8 cellular contexts compared by ENCODE assay signal in genomic region chr16:77675464-77676324, GRCh38. TPM values are rescaled to one million over a fixed set of nuclear protein-coding genes. Genes with fewer than 3 reads are reported as not detected.
DNase-seq lines count a peak whose midpoint lies in the region; ATAC-seq and TF ChIP-seq lines count a peak whose summit lies in the region.

No MANE protein-coding gene starts in this region.

- H3K9ac ChIP-seq in HCT116 (ENCODE audit: low read length), result no peak overlapping the region

- H3K9me3 Mint-ChIP-seq in immature natural killer cell, result no peaks in the 10 kb centered on the region

- peaks cover 0 to 1% (median 0%) of the 10 kb centered on the region in 3 donors for H3K27me3 Mint-ChIP-seq in immature natural killer cell (ENCODE audit: low read depth in 3 of 3)

- no peaks in the 10 kb centered on the region for H3K79me2 ChIP-seq in HCT116 (ENCODE audit: insufficient read depth, low read length)

- H3K4me1 ChIP-seq in HCT116 (ENCODE audit: control insufficient read depth in 1 of 2, insufficient read depth in 2 of 2, low read length in 2 of 2), result no peaks in the 10 kb centered on the region

- no peak for TF ChIP-seq POLR2A in HCT116 (IDR thresholded peaks at IDR 0.05; ENCODE audit: borderline replicate concordance, extremely low read depth, insufficient read depth, insufficient read length)

- peak; percentile 93 for TF ChIP-seq RAD21 in HCT116 (IDR thresholded peaks at IDR 0.05; ENCODE audit: low read depth)

- no peaks in the 10 kb centered on the region for H3K4me1 Mint-ChIP-seq in immature natural killer cell

- no peaks in the 10 kb centered on the region for H3K36me3 ChIP-seq in HCT116 (ENCODE audit: control insufficient read depth in 1 of 2, insufficient read depth in 2 of 2, low read length in 2 of 2)

- CTCF ChIA-PET in HCT116 (lab: Charles Lee), result interaction anchor here (0.6 to 3.1 kb wide), 5 partner anchors 292 to 327 kb away, joined by 3 to 9 read pairs (median 5); no protein-coding TSS in a partner anchor

- H3K27me3 ChIP-seq in HCT116 (ENCODE audit: insufficient read depth, low read length), result peaks cover 6% of the 10 kb centered on the region; the same call in 1 of the 2 replicates

- H3K9me2 ChIP-seq in HCT116 (ENCODE audit: insufficient read depth), result no peaks in the 10 kb centered on the region

- DNase-seq in DMS153 (lab: John Stamatoyannopoulos, UW) (peak; percentile 58), HCT116 (ENCODE audit: low read depth, low spot score) (peak; percentile 63), NCI-H2081 treated with DMSO at 0.1 percent for 48 hours (lab: John Stamatoyannopoulos, UW) (peak; percentile 5), UCSD-AML1 (lab: John Stamatoyannopoulos, UW; ENCODE audit: unreplicated experiment) (peak; percentile 19), brain pericyte (ENCODE audit: low read depth, low spot score) (peak; percentile 6), immature natural killer cell (peak; percentile 30 to 53 (median 47))
- peak; percentile 23 to 72 (median 45) for DNase-seq in stimulated activated CD4-positive, alpha-beta T cell treated with anti-CD3 and anti-CD28 coated beads, Interleukin-12 subunit alpha, Interleukin-12 subunit beta, amount 100 ng/mL, for 48 hours (ENCODE audit: low read depth in 2 of 3, low spot score in 1 of 3)

- no peaks in the 10 kb centered on the region for H4K20me1 ChIP-seq in HCT116 (ENCODE audit: insufficient read depth)

- H2AFZ ChIP-seq in HCT116 (ENCODE audit: low read depth, low read length, poor library complexity, severe bottlenecking), result no peak overlapping the region

- no peak overlapping the region for H3K4me3 Mint-ChIP-seq in immature natural killer cell

- H3K4me3 ChIP-seq in HCT116 (replicated peaks in 1 of 2; ENCODE audit: low read depth in 1 of 2, low read length in 2 of 2), result no peak overlapping the region

- peak; percentile 90 for ATAC-seq in HCT116
- no peak for ATAC-seq in HG03565 (IDR thresholded peaks at IDR 0.05; ENCODE audit: unreplicated experiment)

- no peak overlapping the region for H3K4me2 ChIP-seq in HCT116 (ENCODE audit: low read length)

- RAD21 ChIA-PET in HCT116 (lab: Charles Lee; ENCODE audit: low non-redundant PET in 1 of 2, low total read pairs in 2 of 2, uncharacterized antibody in 2 of 2, unreplicated experiment in 2 of 2), result no interaction called here

- BruUV-seq in HCT116 (replicated peaks; lab: Mats Ljungman, UMichigan), result no TSS peak

- no peaks in the 10 kb centered on the region for H3K9me3 ChIP-seq in HCT116 (ENCODE audit: control insufficient read depth in 1 of 2, insufficient read depth in 1 of 2, low read depth in 1 of 2, low read length in 2 of 2)

- peak; percentile 80 to 93 (median 84); a peak in 5 of 6 replicates for TF ChIP-seq CTCF in HCT116 (IDR thresholded peaks at IDR 0.05 in 2 of 3, conservative IDR thresholded peaks at IDR 0.05 in 1 of 3; ENCODE audit: borderline replicate concordance in 1 of 3, insufficient read depth in 1 of 3, low read depth in 2 of 3, low read length in 2 of 3)

- no peak overlapping the region for H3K27ac Mint-ChIP-seq in immature natural killer cell

- intact Hi-C loops in HCT116 (cut with micrococcal nuclease), result loop anchor here (1.0 to 5.0 kb wide), 5 partner anchors 107 to 438 kb away; no protein-coding TSS in a partner anchor

- H3K27ac ChIP-seq in HCT116 (ENCODE audit: low read depth, low read length), result no peak overlapping the region

- no peaks in the 10 kb centered on the region for H3K36me3 Mint-ChIP-seq in immature natural killer cell

- POLR2A ChIA-PET in HCT116 (lab: Charles Lee), result no interaction called here

TF ChIP-seq in HCT116, 20 proteins besides CTCF, POLR2A, EP300 and RAD21:
- TF ChIP-seq ELF1 (IDR thresholded peaks at IDR 0.05; ENCODE audit: borderline replicate concordance, low read depth), result no peak
- no peak for TF ChIP-seq POLR2AphosphoS5 (IDR thresholded peaks at IDR 0.05; ENCODE audit: low read depth, low read length)
- TF ChIP-seq SRF (IDR thresholded peaks at IDR 0.05; ENCODE audit: low read depth), result no peak
- no peak for TF ChIP-seq CEBPB (IDR thresholded peaks at IDR 0.05; ENCODE audit: low read depth)
- TF ChIP-seq EZH2 (IDR thresholded peaks at IDR 0.05), result no peak
- no peak for TF ChIP-seq YY1 (IDR thresholded peaks at IDR 0.05; ENCODE audit: extremely low read depth, insufficient replicate concordance, low read depth, low read length)
- TF ChIP-seq ZNF274 (IDR thresholded peaks at IDR 0.05; ENCODE audit: low read depth, low read length), result no peak
- no peak for TF ChIP-seq EGR1 (IDR thresholded peaks at IDR 0.05; ENCODE audit: low read depth)
- TF ChIP-seq ZFX (IDR thresholded peaks at IDR 0.05), result no peak
- no peak for TF ChIP-seq TCF7L2 (IDR thresholded peaks at IDR 0.05; ENCODE audit: borderline replicate concordance, extremely low read depth, insufficient read depth, insufficient read length)
- TF ChIP-seq, protein P1, sequence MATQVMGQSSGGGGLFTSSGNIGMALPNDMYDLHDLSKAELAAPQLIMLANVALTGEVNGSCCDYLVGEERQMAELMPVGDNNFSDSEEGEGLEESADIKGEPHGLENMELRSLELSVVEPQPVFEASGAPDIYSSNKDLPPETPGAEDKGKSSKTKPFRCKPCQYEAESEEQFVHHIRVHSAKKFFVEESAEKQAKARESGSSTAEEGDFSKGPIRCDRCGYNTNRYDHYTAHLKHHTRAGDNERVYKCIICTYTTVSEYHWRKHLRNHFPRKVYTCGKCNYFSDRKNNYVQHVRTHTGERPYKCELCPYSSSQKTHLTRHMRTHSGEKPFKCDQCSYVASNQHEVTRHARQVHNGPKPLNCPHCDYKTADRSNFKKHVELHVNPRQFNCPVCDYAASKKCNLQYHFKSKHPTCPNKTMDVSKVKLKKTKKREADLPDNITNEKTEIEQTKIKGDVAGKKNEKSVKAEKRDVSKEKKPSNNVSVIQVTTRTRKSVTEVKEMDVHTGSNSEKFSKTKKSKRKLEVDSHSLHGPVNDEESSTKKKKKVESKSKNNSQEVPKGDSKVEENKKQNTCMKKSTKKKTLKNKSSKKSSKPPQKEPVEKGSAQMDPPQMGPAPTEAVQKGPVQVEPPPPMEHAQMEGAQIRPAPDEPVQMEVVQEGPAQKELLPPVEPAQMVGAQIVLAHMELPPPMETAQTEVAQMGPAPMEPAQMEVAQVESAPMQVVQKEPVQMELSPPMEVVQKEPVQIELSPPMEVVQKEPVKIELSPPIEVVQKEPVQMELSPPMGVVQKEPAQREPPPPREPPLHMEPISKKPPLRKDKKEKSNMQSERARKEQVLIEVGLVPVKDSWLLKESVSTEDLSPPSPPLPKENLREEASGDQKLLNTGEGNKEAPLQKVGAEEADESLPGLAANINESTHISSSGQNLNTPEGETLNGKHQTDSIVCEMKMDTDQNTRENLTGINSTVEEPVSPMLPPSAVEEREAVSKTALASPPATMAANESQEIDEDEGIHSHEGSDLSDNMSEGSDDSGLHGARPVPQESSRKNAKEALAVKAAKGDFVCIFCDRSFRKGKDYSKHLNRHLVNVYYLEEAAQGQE (IDR thresholded peaks at IDR 0.05; ENCODE audit: low read depth), result no peak

RNA-seq across cellular contexts. Expression of gene NUDT7, which starts 46.6 kb away (rescaled TPM):
- total RNA-seq in HCT116 (2021; ENCODE audit: unreplicated experiment), result 5.2 TPM
- 5.4 and 6.3 TPM in 2 replicates for polyA plus RNA-seq in HCT116 (2012)
- 10 to 100 TPM in 1 of 3 donors, 1 to 10 TPM in 2; 4.7 to 13.9 (median 5.0) TPM for polyA plus RNA-seq in immature natural killer cell

Comparison
In these comparisons a context has a peak if more than half of its experiments do, and no peak if none do; other contexts are left out.
1. DNase-seq: peak in every context shown above with its lines; median percentile 63 in HCT116; 58 in DMS153; 47 in immature natural killer cell; 45 in stimulated activated CD4-positive, alpha-beta T cell treated with anti-CD3 and anti-CD28 coated beads, Interleukin-12 subunit alpha, Interleukin-12 subunit beta, amount 100 ng/mL, for 48 hours; 19 in UCSD-AML1; 6 in brain pericyte; 5 in NCI-H2081 treated with DMSO at 0.1 percent for 48 hours.